Comparison of ENCODE assay signal across 1 cellular context in genomic region chr11:66950113-66950535, GRCh38.
TF ChIP-seq lines count a peak whose summit lies in the region.

No MANE protein-coding gene starts in this region.

TF ChIP-seq in K562, 482 proteins besides CTCF, POLR2A, EP300 and RAD21 (continued from another document and continues in another):
- no peak for TF ChIP-seq ZNF511 (CRISPR knock-in tag; IDR thresholded peaks at IDR 0.05)
- TF ChIP-seq TRIM28 (IDR thresholded peaks at IDR 0.05) = no peak
- no peak for TF ChIP-seq ILF3 (IDR thresholded peaks at IDR 0.05; ENCODE audit: borderline replicate concordance)
- no peak for TF ChIP-seq HMG20A (CRISPR knock-in tag; conservative IDR thresholded peaks at IDR 0.05)
- no peak for TF ChIP-seq SAP30 (IDR thresholded peaks at IDR 0.05; ENCODE audit: borderline replicate concordance, insufficient read depth, low read depth, low read length, poor library complexity, severe bottlenecking)
- TF ChIP-seq RB1 (IDR thresholded peaks at IDR 0.05; ENCODE audit: low read depth) = no peak
- no peak for TF ChIP-seq ZBTB5 (IDR thresholded peaks at IDR 0.05)
- no peak for TF ChIP-seq NCOA4 (IDR thresholded peaks at IDR 0.05; ENCODE audit: partially characterized antibody)
- TF ChIP-seq E4F1 (CRISPR knock-in tag; IDR thresholded peaks at IDR 0.05; ENCODE audit: borderline replicate concordance) = no peak
- peak; percentile 86 for TF ChIP-seq PKNOX1 (IDR thresholded peaks at IDR 0.05)
- no peak for TF ChIP-seq MXI1 (IDR thresholded peaks at IDR 0.05; ENCODE audit: low read depth, low read length)
- no peak for TF ChIP-seq GTF3C2 (IDR thresholded peaks at IDR 0.05; ENCODE audit: borderline replicate concordance, extremely low read depth, insufficient read length)
- no peak for TF ChIP-seq RBM17 (IDR thresholded peaks at IDR 0.05; ENCODE audit: borderline replicate concordance, low read depth, low read length)
- TF ChIP-seq SNIP1 (IDR thresholded peaks at IDR 0.05; ENCODE audit: low read depth) = no peak
- TF ChIP-seq RNF2 (IDR thresholded peaks at IDR 0.05) = no peak
- no peak for TF ChIP-seq ASH1L (IDR thresholded peaks at IDR 0.05; ENCODE audit: borderline replicate concordance, low read depth, partially characterized antibody)
- TF ChIP-seq ZC3H4 (CRISPR knock-in tag; IDR thresholded peaks at IDR 0.05; ENCODE audit: borderline replicate concordance) = no peak
- TF ChIP-seq CAMTA2 (CRISPR knock-in tag; conservative IDR thresholded peaks at IDR 0.05) = no peak
- TF ChIP-seq MLX (CRISPR knock-in tag; conservative IDR thresholded peaks at IDR 0.05) = no peak
- no peak for TF ChIP-seq ETS2 (tag; IDR thresholded peaks at IDR 0.05; ENCODE audit: borderline replicate concordance, poor library complexity, severe bottlenecking)
- no peak for TF ChIP-seq SREBF2 (CRISPR knock-in tag; IDR thresholded peaks at IDR 0.05)
- TF ChIP-seq ZNF23 (CRISPR knock-in tag; IDR thresholded peaks at IDR 0.05) = no peak
- no peak for TF ChIP-seq USF1 (CRISPR knock-in tag; IDR thresholded peaks at IDR 0.05)
- TF ChIP-seq ZNF146 (CRISPR knock-in tag; IDR thresholded peaks at IDR 0.05; ENCODE audit: unreplicated experiment) = no peak
- TF ChIP-seq PBX2 (CRISPR knock-in tag; IDR thresholded peaks at IDR 0.05; ENCODE audit: low read depth) = no peak
- TF ChIP-seq PBX2 (tag; conservative IDR thresholded peaks at IDR 0.05; ENCODE audit: low read depth) = 0 out of 2 replicates have a peak, but pooled peaks have one; percentile 16
- TF ChIP-seq CBX2 (IDR thresholded peaks at IDR 0.05; ENCODE audit: insufficient read depth, low read length, poor library complexity, severe bottlenecking) = no peak
- TF ChIP-seq XRCC4 (IDR thresholded peaks at IDR 0.05; ENCODE audit: extremely low read depth, insufficient read depth, insufficient read length) = no peak
- TF ChIP-seq TAF15 (IDR thresholded peaks at IDR 0.05; ENCODE audit: low read depth, low read length) = no peak
- no peak for TF ChIP-seq PREB (CRISPR knock-in tag; IDR thresholded peaks at IDR 0.05)
- TF ChIP-seq PTRF (tag; IDR thresholded peaks at IDR 0.05) = no peak
- no peak for TF ChIP-seq MCM7 (IDR thresholded peaks at IDR 0.05)
- no peak for TF ChIP-seq MEF2D (tag; conservative IDR thresholded peaks at IDR 0.05; ENCODE audit: low read depth)
- TF ChIP-seq KAT8 (IDR thresholded peaks at IDR 0.05; ENCODE audit: low read depth) = no peak
- no peak for TF ChIP-seq ZKSCAN8 (CRISPR knock-in tag; IDR thresholded peaks at IDR 0.05)
- TF ChIP-seq ETS1 (conservative IDR thresholded peaks at IDR 0.05; ENCODE audit: control insufficient read depth, low read depth, low read length) = no peak
- TF ChIP-seq NFRKB (IDR thresholded peaks at IDR 0.05; ENCODE audit: low read depth) = no peak
- TF ChIP-seq NR4A1 (CRISPR knock-in tag; IDR thresholded peaks at IDR 0.05) = no peak
- 0 out of 2 replicates have a peak, but pooled peaks have one; percentile 47 for TF ChIP-seq NR4A1 (tag; IDR thresholded peaks at IDR 0.05)
- no peak for TF ChIP-seq MYC (IDR thresholded peaks at IDR 0.05; ENCODE audit: low read depth, low read length)
- no peak for TF ChIP-seq MYC (CRISPR knock-in tag; IDR thresholded peaks at IDR 0.05; ENCODE audit: borderline replicate concordance, low read depth)
- TF ChIP-seq ZNF707 (CRISPR knock-in tag; conservative IDR thresholded peaks at IDR 0.05) = no peak
- no peak for TF ChIP-seq ZNF696 (CRISPR knock-in tag; conservative IDR thresholded peaks at IDR 0.05)
